8 cellular contexts compared by ENCODE assay signal in the genomic region with DNA sequence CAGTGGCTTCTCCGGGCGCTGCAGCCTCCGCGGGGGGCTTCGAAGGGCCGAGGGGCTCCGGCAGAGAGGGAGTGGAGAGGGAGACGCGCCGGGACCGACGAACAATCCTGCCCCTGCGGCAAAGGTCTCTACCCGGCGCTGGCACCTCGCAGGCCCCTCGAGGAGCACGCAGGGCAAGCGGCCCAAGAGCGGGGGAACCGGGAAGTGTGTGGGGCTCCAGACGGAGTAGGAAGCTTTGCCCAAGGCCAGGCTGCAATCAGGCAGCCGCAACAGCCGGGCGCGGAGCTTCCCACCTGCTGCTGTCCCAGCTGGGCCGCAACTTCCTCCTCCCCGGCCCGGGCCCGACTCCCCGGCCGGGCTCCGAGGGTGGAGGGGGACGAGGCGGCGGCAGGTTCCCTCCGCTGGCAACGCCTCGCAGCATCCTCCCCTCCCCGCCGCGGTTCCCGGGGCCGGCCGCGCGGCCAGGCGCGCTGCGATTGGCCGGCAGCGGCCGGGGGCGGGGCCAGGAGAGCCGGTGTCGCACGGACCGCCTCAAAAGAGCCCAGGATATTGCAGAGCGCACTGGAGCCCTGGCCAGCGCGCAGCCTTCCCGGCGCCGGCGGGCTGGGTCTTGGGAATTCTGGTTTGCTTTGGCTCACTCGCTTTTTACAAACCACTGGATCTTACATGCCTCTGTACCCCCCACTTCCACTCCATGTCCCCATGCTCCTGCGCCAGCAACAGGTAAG. TPM values are rescaled to one million over a fixed set of nuclear protein-coding genes. Genes with fewer than 3 reads are reported as not detected.
A peak's percentile ranks its signal among the peaks of the same experiment; 100 is the strongest.
DNase-seq lines count a peak whose midpoint lies in the region; ATAC-seq and TF ChIP-seq lines count a peak whose summit lies in the region.

A gene (plus strand): TSS at position 554 of the 728 bp plus-strand sequence. CDS start 5,508 bp downstream, outside the sequence.

- H3K4me3 ChIP-seq in PC-3 (ENCODE audit: low read length) (peak within 1 kb of the TSS; percentile 72), urinary bladder (ENCODE audit: low read depth, low read length) (peak within 1 kb of the TSS; percentile 35)

- no peak within 1 kb of the TSS for H3K27ac Mint-ChIP-seq in activated naive CD8-positive, alpha-beta T cell

- BruUV-seq in PC-3 (replicated peaks; lab: Mats Ljungman, UMichigan) = TSS peak; percentile 67

- peaks cover 34% of the 10 kb centered on the region for H3K27me3 ChIP-seq in PC-3 (ENCODE audit: low read length)

- no peak within 1 kb of the TSS for H3K27ac ChIP-seq in PC-3 (ENCODE audit: low read length)
- H3K27ac ChIP-seq in urinary bladder (ENCODE audit: low read depth) = no peak within 1 kb of the TSS

- H3K9ac ChIP-seq in PC-3 (ENCODE audit: low read length) = peak within 1 kb of the TSS; percentile 19; the same call in 1 of the 2 replicates

- H3K9me3 ChIP-seq in PC-3 (ENCODE audit: low read length) = no peaks in the 10 kb centered on the region

- CTCF ChIA-PET in PC-3 (lab: Charles Lee) = interaction anchor here (0.5 to 1.1 kb wide), 6 partner anchors 298 to 774 kb away, joined by 3 read pairs; no protein-coding TSS in a partner anchor

- no peaks in the 10 kb centered on the region for H4K20me1 ChIP-seq in PC-3 (ENCODE audit: low read length)

- no peaks in the 10 kb centered on the region for H3K9me2 ChIP-seq in PC-3 (replicated peaks; ENCODE audit: low read length)

- ATAC-seq in GM21576 (IDR thresholded peaks at IDR 0.05; ENCODE audit: unreplicated experiment) (peak; percentile 95), PC-3 (peak; percentile 91), Right ventricle myocardium inferior (peak; percentile 95)

- H3K9me3 Mint-ChIP-seq in activated naive CD8-positive, alpha-beta T cell (ENCODE audit: low read depth) = no peaks in the 10 kb centered on the region

- H3K4me1 ChIP-seq in PC-3 (ENCODE audit: insufficient read depth, low read length) = peaks cover 11% of the 10 kb centered on the region
- H3K4me1 ChIP-seq in urinary bladder (ENCODE audit: insufficient read depth) = no peaks in the 10 kb centered on the region

- under 1% methylated on average over 67 of the region's 67 CpGs for WGBS in urinary bladder

- no peaks in the 10 kb centered on the region for H3K79me2 ChIP-seq in PC-3 (ENCODE audit: low read length)

- no peak for TF ChIP-seq CTCF in PC-3 (conservative IDR thresholded peaks at IDR 0.05; ENCODE audit: low read depth, low read length)

- no peaks in the 10 kb centered on the region for H3K36me3 Mint-ChIP-seq in activated naive CD8-positive, alpha-beta T cell

- intact Hi-C loops in PC-3 (cut with micrococcal nuclease) = loop anchor here (1.0 to 10.0 kb wide), 11 partner anchors 78 to 844 kb away; a partner anchor contains a TSS
- intact Hi-C loops in Right ventricle myocardium inferior (cut with DNase I) = loop anchor here (1.0 to 5.0 kb wide), 3 partner anchors 31 to 383 kb away; no protein-coding TSS in a partner anchor

- no peaks in the 10 kb centered on the region for H3F3A ChIP-seq in PC-3 (ENCODE audit: low read length, unreplicated experiment)

- peaks cover 49% of the 10 kb centered on the region for H3K27me3 Mint-ChIP-seq in activated naive CD8-positive, alpha-beta T cell

- H2AFZ ChIP-seq in PC-3 (ENCODE audit: low read length) = peak within 1 kb of the TSS; percentile 91

- POLR2A ChIA-PET in PC-3 (lab: Charles Lee; ENCODE audit: unreplicated experiment) = interaction anchor here (0.5 to 0.6 kb wide), 2 partner anchors 13 to 197 kb away, joined by 3 read pairs; no protein-coding TSS in a partner anchor

- peak within 1 kb of the TSS; percentile 77 for H3K4me3 Mint-ChIP-seq in activated naive CD8-positive, alpha-beta T cell

- H3K4me1 Mint-ChIP-seq in activated naive CD8-positive, alpha-beta T cell (ENCODE audit: low read depth) = peaks cover 21% of the 10 kb centered on the region

- DNase-seq in DMS53 treated with DMSO at 0.1 percent for 48 hours (lab: John Stamatoyannopoulos, UW; ENCODE audit: unreplicated experiment) (peak; percentile 88), HuH-7.5 (ENCODE audit: low spot score) (peak; percentile 29), PC-3 (peak; percentile 94), Right ventricle myocardium inferior (ENCODE audit: missing footprints) (peak; percentile 97), occipital lobe (lab: John Stamatoyannopoulos, UW) (peak; percentile 89)

- H3K4me2 ChIP-seq in PC-3 (ENCODE audit: low read length) = peak within 1 kb of the TSS; percentile 95

- H3K36me3 ChIP-seq in PC-3 (ENCODE audit: low read depth, low read length) = no peaks in the 10 kb centered on the region
- H3K36me3 ChIP-seq in urinary bladder (ENCODE audit: insufficient read depth) = no peaks in the 10 kb centered on the region

RNA-seq across cellular contexts. Expression of the gene that starts here (rescaled TPM):
- 0.36 TPM in 1 of 2 replicates, not detected in the other for total RNA-seq in PC-3 (2014; rRNA removed)
- 44.3 TPM for total RNA-seq in Right ventricle myocardium inferior
- total RNA-seq in occipital lobe = 10.3 TPM
- 9.1 TPM for total RNA-seq in urinary bladder
- 0.84 TPM for polyA plus RNA-seq in urinary bladder

Comparison
In these comparisons a context has a peak if more than half of its experiments do, and no peak if none do; other contexts are left out.
1. Peak in DNase-seq, ATAC-seq, H3K4me3 ChIP-seq, H3K9ac ChIP-seq and H3K4me2 ChIP-seq in PC-3; RNA of the gene not detected or under 1 TPM.
2. DNase-seq: peak in every context shown above with its lines; median percentile 97 in Right ventricle myocardium inferior; 94 in PC-3; 89 in occipital lobe; 88 in DMS53 treated with DMSO at 0.1 percent for 48 hours; 29 in HuH-7.5.